In the genomic region with DNA sequence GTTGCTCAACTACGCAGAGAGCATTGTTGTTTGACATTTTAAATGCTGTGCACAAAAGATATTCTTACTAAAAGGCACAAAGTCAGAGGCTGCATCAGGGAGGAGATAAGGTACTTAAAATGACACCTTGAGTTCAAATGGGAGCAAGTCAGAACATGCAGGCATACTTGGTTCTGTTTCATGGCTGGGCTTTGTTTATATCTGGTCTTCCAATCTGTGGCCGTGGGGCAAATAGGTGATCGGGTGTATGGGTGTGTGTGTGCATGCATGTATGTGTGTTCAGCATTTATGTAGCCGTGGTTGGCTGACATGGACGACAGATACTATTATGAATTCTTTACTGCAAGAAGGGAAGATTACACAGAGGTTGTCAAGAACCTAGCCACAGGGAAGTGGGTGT, we compare ENCODE assay signal across 25 cellular contexts.
DNase-seq lines count a peak whose midpoint lies in the region; ATAC-seq, FAIRE-seq and TF ChIP-seq lines count a peak whose summit lies in the region.
"Had no signal": no experiment of that assay in that cellular context is flagged by ENCODE, and none has a peak within 500 bp of the region (broad histone marks: within the 10 kb centered on the region; RNA-seq: fewer than 3 reads in every experiment).

No MANE protein-coding gene starts in this region.

- H4K8ac ChIP-seq in mesendoderm (ENCODE audit: low read depth, low read length): no peak overlapping the region

- TF ChIP-seq CTCF in RWPE1 (conservative IDR thresholded peaks at IDR 0.05; ENCODE audit: low read depth): no peak

- POLR2A ChIA-PET in RWPE1 (lab: Yijun Ruan, JAX; ENCODE audit: low non-redundant PET): no interaction called here

- no CpG with 5 or more reads among the region's 5 CpGs for WGBS in mesendoderm (ENCODE audit: extremely low coverage, insufficient coverage, low lambda C conversion rate)

- no peak overlapping the region for H2BK5ac ChIP-seq in mesendoderm (ENCODE audit: low read length)

- H3K27me3 ChIP-seq in Karpas-422 (ENCODE audit: low read length) (no peaks in the 10 kb centered on the region), mesendoderm (ENCODE audit: insufficient read depth, low read length, poor library complexity) (no peaks in the 10 kb centered on the region)
- H3K27me3 ChIP-seq: BLaER1 treated with 17β-estradiol and CSF1 and Interleukin-3, amounts not matched to agents 10 nM and 100 nM had no signal

- no peak overlapping the region for H2AK5ac ChIP-seq in mesendoderm (ENCODE audit: low read length)

- H3K4me2 ChIP-seq in Karpas-422 (ENCODE audit: low read depth, low read length, poor library complexity, severe bottlenecking): no peak overlapping the region
- H3K4me2 ChIP-seq in mesendoderm (ENCODE audit: low read length): no peak overlapping the region
- H3K4me2 ChIP-seq: A549; BLaER1 treated with 17β-estradiol and CSF1 and Interleukin-3, amounts not matched to agents 10 nM and 100 nM; PC-9 had no signal

- no peak overlapping the region for H3K18ac ChIP-seq in mesendoderm (ENCODE audit: low read length)

- H3K23ac ChIP-seq in mesendoderm (ENCODE audit: low read length): no peak overlapping the region

- peak; percentile 74 for FAIRE-seq in urothelium cell line (lab: Jason Lieb, UNC)
- FAIRE-seq: A549, D721Med, GM12878 had no signal

- H3K79me2 ChIP-seq in Karpas-422 (ENCODE audit: low read length) (no peaks in the 10 kb centered on the region), mesendoderm (ENCODE audit: control insufficient read depth, insufficient read depth, low read length) (no peaks in the 10 kb centered on the region)

- no peaks in the 10 kb centered on the region for H3K9me2 ChIP-seq in Karpas-422 (replicated peaks; ENCODE audit: insufficient read depth, low read length)

- no peaks in the 10 kb centered on the region for H3K9me3 ChIP-seq in Karpas-422 (ENCODE audit: low read length)
- H3K9me3 ChIP-seq: A549, HAP-1 had no signal

- no peaks in the 10 kb centered on the region for H3K79me1 ChIP-seq in mesendoderm (ENCODE audit: low read length)

- H2BK15ac ChIP-seq in mesendoderm (replicated peaks; ENCODE audit: low read depth): no peak overlapping the region

- no peak overlapping the region for H3K27ac ChIP-seq in Karpas-422 (ENCODE audit: low read length)
- H3K27ac ChIP-seq in RWPE1: no peak overlapping the region
- no peak overlapping the region for H3K27ac ChIP-seq in epithelial cell of prostate
- H3K27ac ChIP-seq in mesendoderm (ENCODE audit: low read depth, low read length): no peak overlapping the region
- H3K27ac ChIP-seq: A549; BLaER1 treated with 17β-estradiol and CSF1 and Interleukin-3, amounts not matched to agents 10 nM and 100 nM; PC-9 had no signal

- H4K5ac ChIP-seq in mesendoderm (ENCODE audit: low read length): no peak overlapping the region

- H4K20me1 ChIP-seq in Karpas-422 (ENCODE audit: insufficient read depth, low read depth, low read length): 0 out of 2 replicates have a peak, but pooled peaks cover 4% of the 10 kb centered on the region
- H4K20me1 ChIP-seq: BLaER1 treated with 17β-estradiol and CSF1 and Interleukin-3, amounts not matched to agents 10 nM and 100 nM had no signal

- H3K4me3 ChIP-seq in Karpas-422 (ENCODE audit: low read length) (no peak overlapping the region), mesendoderm (ENCODE audit: low read length) (no peak overlapping the region)
- H3K4me3 ChIP-seq: A549; BLaER1 treated with 17β-estradiol and CSF1 and Interleukin-3, amounts not matched to agents 10 nM and 100 nM; GM12878; HAP-1; PC-9 had no signal

- H3K36me3 ChIP-seq in Karpas-422 (ENCODE audit: insufficient read depth, low read length): no peaks in the 10 kb centered on the region
- no peaks in the 10 kb centered on the region for H3K36me3 ChIP-seq in mesendoderm (ENCODE audit: control insufficient read depth, insufficient read depth, low read length)
- H3K36me3 ChIP-seq: HAP-1 had no signal

- H2BK120ac ChIP-seq in mesendoderm (ENCODE audit: low read depth, low read length): no peak overlapping the region

- H3K9ac ChIP-seq in Karpas-422 (ENCODE audit: low read length) (no peak overlapping the region), mesendoderm (ENCODE audit: low read length) (no peak overlapping the region)
- H3K9ac ChIP-seq: BLaER1 treated with 17β-estradiol and CSF1 and Interleukin-3, amounts not matched to agents 10 nM and 100 nM had no signal

- no peak overlapping the region for H3K4ac ChIP-seq in mesendoderm (ENCODE audit: low read depth, low read length)

- no peak overlapping the region for H2AFZ ChIP-seq in Karpas-422 (ENCODE audit: low read length)
- H2AFZ ChIP-seq: PC-9 had no signal

- CTCF ChIA-PET in RWPE1 (lab: Yijun Ruan, JAX): no interaction called here

- no peaks in the 10 kb centered on the region for H3K4me1 ChIP-seq in Karpas-422 (ENCODE audit: low read length)
- no peaks in the 10 kb centered on the region for H3K4me1 ChIP-seq in mesendoderm (ENCODE audit: control insufficient read depth, low read depth, low read length)
- H3K4me1 ChIP-seq: A549; BLaER1 treated with 17β-estradiol and CSF1 and Interleukin-3, amounts not matched to agents 10 nM and 100 nM; HAP-1 had no signal

- peak; percentile 24 for DNase-seq in Karpas-422
- peak; percentile 26 for DNase-seq in RWPE1 (ENCODE audit: low spot score)
- DNase-seq in epithelial cell of prostate (ENCODE audit: low read depth, low spot score): peak; percentile 54
- no peak for DNase-seq in urothelium cell line (ENCODE audit: low spot score)
- DNase-seq in NCI-H1930 (lab: John Stamatoyannopoulos, UW): no peak
- no peak for DNase-seq in mesendoderm
- DNase-seq: AML-193; CD4-positive, alpha-beta T cell; GDM1; GOT3; HFFc6; IMR-90; KG1; NCI-H1048; NCI-H1417; NCI-H2081 treated with DMSO at 0.1 percent for 48 hours; NCI-H526; PC-9; SHP77 had no signal

- H3K56ac ChIP-seq in mesendoderm (ENCODE audit: low read length): no peak overlapping the region

- no peak for ATAC-seq in HG03045 (IDR thresholded peaks at IDR 0.05; ENCODE audit: unreplicated experiment)
- ATAC-seq: A549, GM12878 had no signal

Comparison
In these comparisons a context has a peak if more than half of its experiments do, and no peak if none do; other contexts are left out.
1. DNase-seq: peak in Karpas-422 (single experiment), RWPE1 (single experiment) and epithelial cell of prostate (single experiment); none in urothelium cell line (single experiment), NCI-H1930 (0 of 2) and mesendoderm (single experiment).